ENCODE assay signal across 8 cellular contexts in the genomic region with DNA sequence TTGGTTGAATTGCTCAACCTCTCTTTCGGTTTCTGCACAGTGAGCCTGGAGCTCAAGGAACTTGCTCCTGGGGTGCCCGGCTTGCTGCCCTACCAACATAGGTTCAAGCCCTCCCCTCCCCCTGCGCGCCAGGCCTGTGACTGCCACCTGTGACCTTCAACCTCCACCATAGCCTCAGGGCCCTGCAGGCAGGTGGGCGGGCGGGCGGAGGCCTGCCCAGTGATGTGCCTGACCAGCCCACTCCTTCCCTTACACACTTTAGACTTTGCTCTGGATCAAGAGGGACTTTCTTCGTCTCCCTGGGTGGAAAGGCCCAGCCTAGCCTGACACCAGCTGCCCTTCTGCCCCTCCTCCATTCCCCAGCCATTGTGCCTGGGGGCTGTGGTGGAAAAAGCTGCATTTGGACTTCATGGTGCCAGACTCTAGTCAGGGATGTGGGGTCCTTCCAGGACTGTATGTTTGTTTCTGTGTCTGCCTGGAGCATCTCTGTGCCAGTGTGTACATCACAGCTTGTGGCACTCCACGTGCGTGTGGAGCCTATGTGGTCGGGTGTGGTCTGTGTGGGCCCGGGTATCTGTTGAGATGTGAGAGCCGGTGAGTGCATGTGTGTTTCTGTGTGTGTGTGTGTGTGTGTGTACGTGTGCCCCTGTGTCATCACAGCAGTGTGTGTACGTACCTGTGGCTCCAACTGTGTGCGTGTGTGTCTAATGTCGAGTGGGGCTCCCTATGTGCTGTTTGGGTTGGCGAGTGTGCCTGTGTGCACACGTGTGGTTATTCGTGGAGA. TPM values are rescaled to one million over a fixed set of nuclear protein-coding genes. Genes with fewer than 3 reads are reported as not detected.
DNase-seq lines count a peak whose midpoint lies in the region; ATAC-seq and TF ChIP-seq lines count a peak whose summit lies in the region.

No MANE protein-coding gene starts in this region.

- no peak overlapping the region for H3K4me3 ChIP-seq in choroid plexus epithelial cell (ENCODE audit: low read depth, low read length)
- H3K4me3 ChIP-seq in vagina, result no peak overlapping the region
- peak overlapping the region in 1 of 4 donors; percentile 1 for H3K4me3 ChIP-seq in adrenal gland

- H3K9me3 Mint-ChIP-seq in IgD-negative memory B cell, result no peaks in the 10 kb centered on the region
- no peaks in the 10 kb centered on the region for H3K9me3 Mint-ChIP-seq in stimulated activated naive CD8-positive, alpha-beta T cell treated with anti-CD3 and anti-CD28 coated beads, Interleukin-15, amount 100 ng/mL, for 72 hours

- intact Hi-C loops in vagina (cut with DNase I) (no loop called here), adrenal gland (cut with DNase I) (no loop called here)

- H3K9me3 ChIP-seq in vagina, result no peaks in the 10 kb centered on the region
- no peaks in the 10 kb centered on the region for H3K9me3 ChIP-seq in adrenal gland (replicated peaks in 1 of 3)

- 64 to 71% (median 69%) methylated on average over 10 to 20 of the region's 20 CpGs for WGBS in adrenal gland, 4 donors

- H3K27me3 ChIP-seq in vagina (no peaks in the 10 kb centered on the region), adrenal gland (no peaks in the 10 kb centered on the region)

- peak; percentile 33 for DNase-seq in activated CD4-positive, alpha-beta T cell treated with anti-CD3 and anti-CD28 coated beads for 48 hours
- no peak for DNase-seq in activated CD4-positive, alpha-beta T cell treated with anti-CD3 and anti-CD28 coated beads, Interleukin-2, amount 50 U/mL, for 1 hour
- DNase-seq in choroid plexus epithelial cell (ENCODE audit: low read depth), result peak; percentile 31
- peak in 1 of 2 donors; percentile 48 for DNase-seq in stimulated activated naive CD8-positive, alpha-beta T cell treated with anti-CD3 and anti-CD28 coated beads, Interleukin-15, amount 100 ng/mL, for 72 hours
- DNase-seq in NCI-H82 treated with DMSO at 0.1 percent for 48 hours (lab: John Stamatoyannopoulos, UW; ENCODE audit: unreplicated experiment), result no peak
- DNase-seq in vagina (ENCODE audit: extremely low spot score in 2 of 2), result no peak
- no peak for DNase-seq in adrenal gland

- no peak for TF ChIP-seq CTCF in choroid plexus epithelial cell (conservative IDR thresholded peaks at IDR 0.05; ENCODE audit: low read depth, low read length)
- no peak for TF ChIP-seq CTCF in vagina (IDR thresholded peaks at IDR 0.05)
- TF ChIP-seq CTCF in adrenal gland (IDR thresholded peaks at IDR 0.05), result no peak

- H3K4me1 Mint-ChIP-seq in IgD-negative memory B cell, result peaks cover 34 to 86% (median 79%) of the 10 kb centered on the region in 3 donors
- H3K4me1 Mint-ChIP-seq in stimulated activated naive CD8-positive, alpha-beta T cell treated with anti-CD3 and anti-CD28 coated beads, Interleukin-15, amount 100 ng/mL, for 72 hours, result peaks cover 57% of the 10 kb centered on the region

- peaks cover 6% of the 10 kb centered on the region for H3K36me3 Mint-ChIP-seq in IgD-negative memory B cell

- TF ChIP-seq POLR2A in vagina (IDR thresholded peaks at IDR 0.05) (no peak), adrenal gland (IDR thresholded peaks at IDR 0.05) (no peak)

- H3K27me3 Mint-ChIP-seq in IgD-negative memory B cell, result no peaks in the 10 kb centered on the region
- no peaks in the 10 kb centered on the region for H3K27me3 Mint-ChIP-seq in stimulated activated naive CD8-positive, alpha-beta T cell treated with anti-CD3 and anti-CD28 coated beads, Interleukin-15, amount 100 ng/mL, for 72 hours

- peak overlapping the region; percentile 71 to 97 (median 78) for H3K27ac Mint-ChIP-seq in IgD-negative memory B cell
- no peak overlapping the region for H3K27ac Mint-ChIP-seq in stimulated activated naive CD8-positive, alpha-beta T cell treated with anti-CD3 and anti-CD28 coated beads, Interleukin-15, amount 100 ng/mL, for 72 hours

- H3K36me3 ChIP-seq in vagina, result no peaks in the 10 kb centered on the region
- no peaks in the 10 kb centered on the region for H3K36me3 ChIP-seq in adrenal gland (replicated peaks in 1 of 2)

- peak overlapping the region; percentile 48 to 96 (median 78) for H3K4me3 Mint-ChIP-seq in IgD-negative memory B cell
- H3K4me3 Mint-ChIP-seq in stimulated activated naive CD8-positive, alpha-beta T cell treated with anti-CD3 and anti-CD28 coated beads, Interleukin-15, amount 100 ng/mL, for 72 hours, result peak overlapping the region in 1 of 2 donors; percentile 16

- H3K4me1 ChIP-seq in vagina (peaks cover 29% of the 10 kb centered on the region), adrenal gland (replicated peaks in 1 of 2) (peaks cover 42 to 69% of the 10 kb centered on the region in 2 donors)

- ATAC-seq in stimulated activated naive CD8-positive, alpha-beta T cell treated with anti-CD3 and anti-CD28 coated beads, Interleukin-15, amount 100 ng/mL, for 72 hours, result peak; percentile 71

- no peak overlapping the region for H3K27ac ChIP-seq in vagina
- peak overlapping the region in 1 of 5 donors; percentile 90 for H3K27ac ChIP-seq in adrenal gland

RNA-seq across cellular contexts. Expression of a gene that starts 9.5 kb away (rescaled TPM):
- polyA plus RNA-seq in IgD-negative memory B cell (69.2 TPM), adrenal gland (10 to 100 TPM; 34.7 to 78.7 (median 38.2) TPM)
- total RNA-seq in vagina (32.2 TPM), adrenal gland (100 to 1,000 TPM in 1 of 8 donors, 10 to 100 TPM in 7; 25.8 to 156 (median 53.7) TPM)

RNA-seq across cellular contexts. Expression of a gene that starts 40.3 kb away (rescaled TPM):
- polyA plus RNA-seq in IgD-negative memory B cell (17.4 TPM), adrenal gland (10 to 100 TPM in 2 of 3 donors, 1 to 10 TPM in 1; 6.7 to 24.1 (median 13.0) TPM)
- total RNA-seq in vagina (13.8 TPM), adrenal gland (10 to 100 TPM; 12.9 to 34.5 (median 22.9) TPM)

Comparison
In these comparisons a context has a peak if more than half of its experiments do, and no peak if none do; other contexts are left out.
1. DNase-seq: peak in activated CD4-positive, alpha-beta T cell treated with anti-CD3 and anti-CD28 coated beads for 48 hours (single experiment) and choroid plexus epithelial cell (single experiment); none in activated CD4-positive, alpha-beta T cell treated with anti-CD3 and anti-CD28 coated beads, Interleukin-2, amount 50 U/mL, for 1 hour (single experiment), NCI-H82 treated with DMSO at 0.1 percent for 48 hours (single experiment), vagina (0 of 2) and adrenal gland (0 of 7).
2. H3K27ac Mint-ChIP-seq: peak in IgD-negative memory B cell (3 of 3); none in stimulated activated naive CD8-positive, alpha-beta T cell treated with anti-CD3 and anti-CD28 coated beads, Interleukin-15, amount 100 ng/mL, for 72 hours (0 of 2).